In genomic region chr1:2583871-2584341, GRCh38 we compare ENCODE assay signal across 8 cellular contexts. TPM values are rescaled to one million over a fixed set of nuclear protein-coding genes. Genes with fewer than 3 reads are reported as not detected.
DNase-seq lines count a peak whose midpoint lies in the region; ATAC-seq, FAIRE-seq and TF ChIP-seq lines count a peak whose summit lies in the region.

No MANE protein-coding gene starts in this region.

- H3K4me3 Mint-ChIP-seq in activated B cell treated with CpG ODN at 0.5 μM for 24 hours = peak overlapping the region; percentile 7

- TF ChIP-seq CTCF in heart right ventricle (IDR thresholded peaks at IDR 0.05) = no peak
- no peak for TF ChIP-seq CTCF in activated B cell treated with CpG ODN at 0.5 μM for 24 hours (IDR thresholded peaks at IDR 0.05)
- TF ChIP-seq CTCF in kidney (IDR thresholded peaks at IDR 0.05; ENCODE audit: borderline replicate concordance, extremely low read depth, insufficient read depth) = no peak

- H3K4me3 ChIP-seq in heart right ventricle (no peak overlapping the region), kidney (ENCODE audit: low read length in 2 of 2) (peak overlapping the region; percentile 19 to 23), aorta (ENCODE audit: low read length in 2 of 2) (no peak overlapping the region)

- H3K27ac ChIP-seq in heart right ventricle = no peak overlapping the region
- no peak overlapping the region for H3K27ac ChIP-seq in kidney (ENCODE audit: low read depth in 2 of 2, low read length in 2 of 2)
- H3K27ac ChIP-seq in aorta (ENCODE audit: low read depth in 1 of 2, low read length in 2 of 2) = no peak overlapping the region

- CTCF ChIA-PET in activated B cell treated with CpG ODN at 0.5 μM for 24 hours (lab: Charles Lee) = interaction anchor here (1.4 to 3.7 kb wide), 4 partner anchors 23 to 58 kb away, joined by 3 to 39 read pairs (median 12); partner anchors contain the start of genes PANK4 and TNFRSF14

- no peaks in the 10 kb centered on the region for H3K27me3 Mint-ChIP-seq in activated B cell treated with CpG ODN at 0.5 μM for 24 hours

- POLR2A ChIA-PET in activated B cell treated with CpG ODN at 0.5 μM for 24 hours (lab: Charles Lee) = interaction anchor here (1.2 to 8.1 kb wide), 5 partner anchors 13 to 58 kb away, joined by 4 to 224 read pairs (median 48); partner anchors contain the start of genes PANK4 and TNFRSF14

- peaks cover 68% of the 10 kb centered on the region for H3K4me1 Mint-ChIP-seq in activated B cell treated with CpG ODN at 0.5 μM for 24 hours

- H3K36me3 Mint-ChIP-seq in activated B cell treated with CpG ODN at 0.5 μM for 24 hours (ENCODE audit: low read depth) = peaks cover 5% of the 10 kb centered on the region

- no peak for TF ChIP-seq POLR2A in H54 (IDR thresholded peaks at IDR 0.05; ENCODE audit: low read depth, low read length)

- H3K9me3 Mint-ChIP-seq in activated B cell treated with CpG ODN at 0.5 μM for 24 hours = peaks cover 3% of the 10 kb centered on the region

- H3K9me3 ChIP-seq in heart right ventricle (no peaks in the 10 kb centered on the region), kidney (ENCODE audit: control insufficient read depth in 1 of 2, low read length in 2 of 2) (no peaks in the 10 kb centered on the region), aorta (ENCODE audit: control insufficient read depth, low read length) (no peaks in the 10 kb centered on the region)

- peaks cover 0 to 7% (median 0%) of the 10 kb centered on the region in 7 donors for H3K27me3 ChIP-seq in heart right ventricle
- no peaks in the 10 kb centered on the region for H3K27me3 ChIP-seq in aorta (ENCODE audit: control insufficient read depth in 1 of 2, insufficient read depth in 2 of 2, low read length in 1 of 2)

- ATAC-seq in left cardiac atrium (no peak), heart right ventricle (no peak), activated B cell treated with CpG ODN at 0.5 μM for 24 hours (ENCODE audit: low read depth) (no peak), aorta (ENCODE audit: low FRiP score) (no peak), HG02623 (IDR thresholded peaks at IDR 0.05; ENCODE audit: unreplicated experiment) (no peak)

- H3K9ac ChIP-seq in kidney (ENCODE audit: low read length in 2 of 2) = peak overlapping the region in 1 of 2 donors; percentile 34

- H3K27ac Mint-ChIP-seq in activated B cell treated with CpG ODN at 0.5 μM for 24 hours = peak overlapping the region; percentile 93

- intact Hi-C loops in left cardiac atrium (cut with DNase I) (no loop called here), heart right ventricle (cut with DNase I) (loop anchor here in 2 of 10 donors (5.0 to 10.0 kb wide), 2 partner anchors 37 to 61 kb away; no protein-coding TSS in a partner anchor), activated B cell treated with CpG ODN at 0.5 μM for 24 hours (cut with micrococcal nuclease) (loop anchor here (10.0 kb wide), 2 partner anchors 809 to 1321 kb away; partner anchors contain the start of genes C1orf174 and NADK), kidney (cut with DNase I) (no loop called here), aorta (cut with DNase I) (loop anchor here in 1 of 2 donors (10.0 kb wide), 1 partner anchor 59 kb away; the partner anchor contains the start of gene PANK4)

- 63 to 69% methylated on average over 14 of the region's 14 CpGs for whole genome bisulfite sequencing in heart right ventricle, 2 donors
- 44 to 45% methylated on average over 14 of the region's 14 CpGs for WGBS in aorta, 2 donors

- peaks cover 10 to 46% (median 26%) of the 10 kb centered on the region in 9 donors for H3K4me1 ChIP-seq in heart right ventricle
- peaks cover 12 to 18% of the 10 kb centered on the region in 2 donors for H3K4me1 ChIP-seq in kidney (ENCODE audit: control insufficient read depth in 1 of 2, insufficient read depth in 1 of 2, low read depth in 1 of 2, low read length in 2 of 2)
- H3K4me1 ChIP-seq in aorta (ENCODE audit: control insufficient read depth in 1 of 2, insufficient read depth in 2 of 2, low read length in 2 of 2) = no peaks in the 10 kb centered on the region

- FAIRE-seq in kidney (lab: Jason Lieb, UNC) (no peak), H54 (lab: Jason Lieb, UNC) (no peak)

- H3K36me3 ChIP-seq in heart right ventricle = peaks cover 0 to 2% (median 0%) of the 10 kb centered on the region in 9 donors
- H3K36me3 ChIP-seq in kidney (ENCODE audit: control insufficient read depth in 1 of 2, insufficient read depth in 2 of 2, low read length in 2 of 2) = no peaks in the 10 kb centered on the region
- H3K36me3 ChIP-seq in aorta (ENCODE audit: control insufficient read depth in 1 of 2, insufficient read depth in 2 of 2, low read length in 1 of 2) = no peaks in the 10 kb centered on the region

- DNase-seq in left cardiac atrium = peak; percentile 12
- no peak for DNase-seq in heart right ventricle
- no peak for DNase-seq in activated B cell treated with CpG ODN at 0.5 μM for 24 hours
- DNase-seq in kidney = peak; percentile 80
- DNase-seq in aorta = peak; percentile 29 to 43
- no peak for DNase-seq in EL
- no peak for DNase-seq in H54 (ENCODE audit: insufficient read length, low spot score)

RNA-seq across cellular contexts. Expression of gene PRXL2B, which starts 2.7 kb away (rescaled TPM):
- 10 to 100 TPM; 10.8 to 14.1 TPM for total RNA-seq in left cardiac atrium
- 10 to 100 TPM in 1 of 10 donors, 1 to 10 TPM in 9; 3.7 to 10.3 (median 5.3) TPM for total RNA-seq in heart right ventricle
- 10 to 100 TPM in 1 of 2 donors, 1 to 10 TPM in 1; 6.8 to 12.0 TPM for polyA plus RNA-seq in heart right ventricle
- total RNA-seq in activated B cell treated with CpG ODN at 0.5 μM for 24 hours = 12.6 and 13.5 TPM in 2 replicates
- 39.5 TPM for total RNA-seq in kidney
- polyA plus RNA-seq in kidney (ENCODE audit: insufficient read depth, low read depth, low replicate concordance) = 25.6 TPM
- 10 to 100 TPM in 1 of 2 donors, 1 to 10 TPM in 1; 7.1 to 15.1 TPM for total RNA-seq in aorta
- polyA plus RNA-seq in aorta = 1 to 10 TPM; 6.4 to 7.8 TPM

RNA-seq across cellular contexts. Expression of gene TNFRSF14, which starts 27.7 kb away (rescaled TPM):
- total RNA-seq in left cardiac atrium (10 to 100 TPM; 21.6 to 22.6 TPM), heart right ventricle (10 to 100 TPM in 7 of 10 donors, 1 to 10 TPM in 3; 7.5 to 43.8 (median 13.0) TPM), activated B cell treated with CpG ODN at 0.5 μM for 24 hours (140 and 148 TPM in 2 replicates), kidney (95.0 TPM), aorta (10 to 100 TPM; 33.9 to 89.1 TPM)
- polyA plus RNA-seq in heart right ventricle (10 to 100 TPM; 19.3 to 59.6 TPM), kidney (ENCODE audit: insufficient read depth, low read depth, low replicate concordance) (99.1 TPM), aorta (100 to 1,000 TPM in 1 of 2 donors, 10 to 100 TPM in 1; 55.7 to 137 TPM)

RNA-seq across cellular contexts. Expression of gene MMEL1, which starts 48.9 kb away (rescaled TPM):
- under 1 TPM; 0.47 to 0.68 TPM for total RNA-seq in left cardiac atrium
- under 1 TPM in 3 of 10 donors, not detected in 7; 0.17 to 0.77 (median 0.67) TPM for total RNA-seq in heart right ventricle
- polyA plus RNA-seq in heart right ventricle = 1 to 10 TPM in 1 of 2 donors, under 1 TPM in 1; 0.46 to 3.9 TPM
- total RNA-seq in activated B cell treated with CpG ODN at 0.5 μM for 24 hours = not detected in 2 replicates
- total RNA-seq in kidney = 4.0 TPM
- polyA plus RNA-seq in kidney (ENCODE audit: insufficient read depth, low read depth, low replicate concordance) = 8.5 TPM
- total RNA-seq in aorta = 1 to 10 TPM in 1 of 2 donors, under 1 TPM in 1; 0.94 to 2.4 TPM
- polyA plus RNA-seq in aorta = 1 to 10 TPM in 1 of 2 donors, under 1 TPM in 1; 0.63 to 1.8 TPM

RNA-seq across cellular contexts. Expression of gene HES5, which starts 53.8 kb away (rescaled TPM):
- total RNA-seq in left cardiac atrium (under 1 TPM; 0.91 to 0.99 TPM), heart right ventricle (1 to 10 TPM in 6 of 10 donors, under 1 TPM in 3, not detected in 1; 0.51 to 3.1 (median 1.4) TPM), activated B cell treated with CpG ODN at 0.5 μM for 24 hours (not detected in 2 replicates), kidney (0.44 TPM), aorta (1 to 10 TPM in 1 of 2 donors, under 1 TPM in 1; 0.36 to 2.1 TPM)
- polyA plus RNA-seq in heart right ventricle (1 to 10 TPM; 1.0 to 1.1 TPM), kidney (ENCODE audit: insufficient read depth, low read depth, low replicate concordance) (not detected), aorta (not detected)

RNA-seq across cellular contexts. Expression of gene PANK4, which starts 57.5 kb away (rescaled TPM):
- 10 to 100 TPM; 37.5 to 40.6 TPM for total RNA-seq in left cardiac atrium
- 10 to 100 TPM; 29.8 to 56.4 (median 35.2) TPM for total RNA-seq in heart right ventricle
- polyA plus RNA-seq in heart right ventricle = 10 to 100 TPM; 26.1 to 35.6 TPM
- total RNA-seq in activated B cell treated with CpG ODN at 0.5 μM for 24 hours = 43.1 and 54.0 TPM in 2 replicates
- 33.7 TPM for total RNA-seq in kidney
- polyA plus RNA-seq in kidney (ENCODE audit: insufficient read depth, low read depth, low replicate concordance) = 13.3 TPM
- 10 to 100 TPM; 19.6 to 28.2 TPM for total RNA-seq in aorta
- 10 to 100 TPM in 1 of 2 donors, 1 to 10 TPM in 1; 5.5 to 22.2 TPM for polyA plus RNA-seq in aorta

Comparison
In these comparisons a context has a peak if more than half of its experiments do, and no peak if none do; other contexts are left out.
1. DNase-seq: peak in left cardiac atrium (single experiment), kidney (single experiment) and aorta (2 of 2); none in heart right ventricle (0 of 2), activated B cell treated with CpG ODN at 0.5 μM for 24 hours (single experiment), EL (single experiment) and H54 (single experiment).
2. H3K4me3 ChIP-seq: peak in kidney (2 of 2); none in heart right ventricle (0 of 10) and aorta (0 of 2).